In the genomic region with DNA sequence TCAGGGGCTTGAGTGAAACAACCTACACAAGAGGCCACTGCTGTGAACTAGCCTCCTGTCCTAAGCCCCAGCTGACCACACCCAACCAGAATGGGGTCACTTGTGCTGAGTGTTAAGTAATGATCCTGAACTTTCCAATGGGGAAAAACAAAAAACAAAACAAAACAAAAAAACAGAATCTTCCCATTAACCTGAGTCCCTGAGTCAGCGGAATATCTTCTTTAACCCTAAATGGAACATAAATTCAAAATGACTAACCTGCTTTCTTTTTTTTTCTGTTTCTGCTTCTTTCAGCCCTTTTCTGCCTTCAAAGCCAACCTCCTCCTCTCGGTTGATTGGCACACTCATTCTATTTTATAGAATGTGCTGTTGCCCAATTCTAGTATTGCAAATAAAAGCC, we compare ENCODE assay signal across 11 cellular contexts. TPM values are rescaled to one million over a fixed set of nuclear protein-coding genes. Genes with fewer than 3 reads are reported as not detected.
"Had no signal": no experiment of that assay in that cellular context is flagged by ENCODE, and none has a peak within 500 bp of the region (broad histone marks: within the 10 kb centered on the region; RNA-seq: fewer than 3 reads in every experiment).

No MANE protein-coding gene starts in this region.

- H3K27ac ChIP-seq: HL-60 had no signal

- ATAC-seq: GM23338, HepG2 had no signal

- H3K4me3 ChIP-seq: GM23338 had no signal

- DNase-seq: H9, HCEC 1CT, HFFc6, KG1 had no signal

- FAIRE-seq: H1, H54, HepG2 had no signal

- H3K4me3 Mint-ChIP-seq: GM23338, H9, HFFc6, IgD-negative memory B cell had no signal

- H3K9me3 Mint-ChIP-seq: HFFc6 had no signal

- H3K27ac Mint-ChIP-seq: GM23338, H9, HFFc6, IgD-negative memory B cell had no signal

- H3K4me2 ChIP-seq: GM23338 had no signal

- H3K36me3 Mint-ChIP-seq: IgD-negative memory B cell had no signal

- H3K4me1 Mint-ChIP-seq: IgD-negative memory B cell had no signal

RNA-seq across cellular contexts. Expression of gene MAGEA8, which starts 31.2 kb away (rescaled TPM):
- total RNA-seq: GM23338, H1, H9, HepG2, HFFc6, HT1080 had no signal
- polyA plus RNA-seq: GM23338, H1, HepG2, IgD-negative memory B cell had no signal
